ENCODE assay signal across 23 cellular contexts in genomic region chr18:45227004-45227403, GRCh38.
"Had no signal": no experiment of that assay in that cellular context is flagged by ENCODE, and none has a peak within 500 bp of the region (broad histone marks: within the 10 kb centered on the region; RNA-seq: fewer than 3 reads in every experiment).

No MANE protein-coding gene starts in this region.

- H3K27ac ChIP-seq: esophagus squamous epithelium, parathyroid adenoma, psoas muscle, right lobe of liver, spleen, testis, transverse colon had no signal

- H3K9me3 ChIP-seq: right lobe of liver, testis, transverse colon had no signal

- H3K4me3 ChIP-seq: esophagus squamous epithelium, lung, psoas muscle, right lobe of liver, spleen, testis, transverse colon had no signal

- H3K36me3 ChIP-seq: esophagus squamous epithelium, right lobe of liver, spleen, transverse colon had no signal

- H3K9ac ChIP-seq: parathyroid adenoma had no signal

- H3K79me2 ChIP-seq: parathyroid adenoma had no signal

- H2AFZ ChIP-seq: parathyroid adenoma had no signal

- H3K4me1 ChIP-seq: esophagus squamous epithelium, parathyroid adenoma, psoas muscle, right lobe of liver, spleen, testis, transverse colon had no signal

- H3K27me3 ChIP-seq: esophagus squamous epithelium, right lobe of liver, spleen, testis, transverse colon had no signal

- DNase-seq: effector memory CD8-positive, alpha-beta T cell; esophagus squamous epithelium; foreskin melanocyte; head of caudate nucleus; hippocampal formation; left colon; left ventricle myocardium superior; mesenchymal stem cell; naive thymus-derived CD4-positive, alpha-beta T cell; nephron progenitor cell; psoas muscle; retina; right lobe of liver; spleen; stimulated activated CD4-positive, alpha-beta T cell treated with anti-CD3 and anti-CD28 coated beads, Interleukin-15, amount 100 ng/mL, for 24 hours; stimulated activated CD4-positive, alpha-beta T cell treated with anti-CD3 and anti-CD28 coated beads, Interleukin-1b, Interleukin-23, amount 100 ng/mL, for 48 hours; stimulated activated CD4-positive, alpha-beta T cell treated with anti-CD3 and anti-CD28 coated beads, Interleukin-4, amount 100 ng/mL, for 24 hours; stimulated activated naive B cell treated with anti-CD40 and anti-IgM and Interleukin-4, amounts not matched to agents 10 μg/mL and 1 μg/mL and 100 μg/mL, for 72 hours; stimulated activated naive CD8-positive, alpha-beta T cell treated with anti-CD3 and anti-CD28 coated beads, Interleukin-15, amount 100 ng/mL, for 72 hours; testis; transverse colon had no signal
